In genomic region chr17:50270430-50271172, GRCh38 we compare ENCODE assay signal across 8 cellular contexts. TPM values are rescaled to one million over a fixed set of nuclear protein-coding genes. Genes with fewer than 3 reads are reported as not detected.
DNase-seq lines count a peak whose midpoint lies in the region; ATAC-seq, FAIRE-seq and TF ChIP-seq lines count a peak whose summit lies in the region.

No MANE protein-coding gene starts in this region.

- peak overlapping the region; percentile 91 for H3K27ac ChIP-seq in AG04450 (ENCODE audit: low read depth, low read length)
- peak overlapping the region in 3 of 4 donors; percentile 33 to 81 (median 55) for H3K27ac ChIP-seq in esophagus squamous epithelium
- H3K27ac ChIP-seq in muscle layer of duodenum (ENCODE audit: low read length): peak overlapping the region; percentile 16

- no peak for FAIRE-seq in H54 (lab: Jason Lieb, UNC)

- DNase-seq in AG04450 (ENCODE audit: low read depth, low spot score) (peak; percentile 63), esophagus squamous epithelium (lab: John Stamatoyannopoulos, UW) (no peak), NCI-H1105 (lab: John Stamatoyannopoulos, UW) (no peak), H54 (ENCODE audit: insufficient read length, low spot score) (no peak)
- no peak for DNase-seq in stimulated activated CD4-positive, alpha-beta T cell treated with anti-CD3 and anti-CD28 coated beads, Interleukin-15, amount 100 ng/mL, for 24 hours

- H2AFZ ChIP-seq in Loucy (ENCODE audit: low read length): no peak overlapping the region

- H4K20me1 ChIP-seq in Loucy (ENCODE audit: insufficient read depth, low read length, poor library complexity, severe bottlenecking): no peaks in the 10 kb centered on the region

- intact Hi-C loops in esophagus squamous epithelium (cut with DNase I): loop anchor here (5.0 kb wide), 1 partner anchor 68 kb away; the partner anchor contains the start of gene COL1A1

- TF ChIP-seq CTCF in AG04450 (IDR thresholded peaks at IDR 0.05; ENCODE audit: low read depth, low read length) (no peak), Loucy (conservative IDR thresholded peaks at IDR 0.05; ENCODE audit: low read length) (peak; percentile 7; the same call in 1 of the 2 replicates), esophagus squamous epithelium (IDR thresholded peaks at IDR 0.05) (no peak)

- peaks cover 16% of the 10 kb centered on the region for H3K4me1 ChIP-seq in Loucy (ENCODE audit: insufficient read depth, low read length, poor library complexity, severe bottlenecking)
- peaks cover 25 to 77% (median 30%) of the 10 kb centered on the region in 3 donors for H3K4me1 ChIP-seq in esophagus squamous epithelium
- H3K4me1 ChIP-seq in muscle layer of duodenum (ENCODE audit: control insufficient read depth in 1 of 2, insufficient read depth in 2 of 2, low read length in 2 of 2): peaks cover 15 to 49% of the 10 kb centered on the region in 2 donors

- no peaks in the 10 kb centered on the region for H3K79me2 ChIP-seq in Loucy (ENCODE audit: insufficient read depth, low read length)

- CTCF ChIA-PET in AG04450 (lab: Charles Lee): interaction anchor here (0.9 to 1.9 kb wide), 12 partner anchors 33 to 109 kb away, joined by 3 to 18 read pairs (median 3); no protein-coding TSS in a partner anchor

- 68 to 83% methylated on average over 8 to 16 of the region's 19 CpGs for WGBS in esophagus squamous epithelium, 2 donors

- no peaks in the 10 kb centered on the region for H3K36me3 ChIP-seq in Loucy (ENCODE audit: insufficient read depth, low read length)
- no peaks in the 10 kb centered on the region for H3K36me3 ChIP-seq in esophagus squamous epithelium
- no peaks in the 10 kb centered on the region for H3K36me3 ChIP-seq in muscle layer of duodenum (ENCODE audit: control insufficient read depth in 1 of 2, insufficient read depth in 2 of 2, low read length in 2 of 2)

- no peak for TF ChIP-seq POLR2A in esophagus squamous epithelium (IDR thresholded peaks at IDR 0.05)
- TF ChIP-seq POLR2A in H54 (IDR thresholded peaks at IDR 0.05; ENCODE audit: low read depth, low read length): no peak

- no peak for ATAC-seq in GM21381 (IDR thresholded peaks at IDR 0.05; ENCODE audit: unreplicated experiment)

- H3K4me3 ChIP-seq in AG04450 (ENCODE audit: low read depth, low read length) (peak overlapping the region; percentile 57), Loucy (ENCODE audit: low read length, poor library complexity, severe bottlenecking) (no peak overlapping the region), esophagus squamous epithelium (no peak overlapping the region), muscle layer of duodenum (ENCODE audit: low read depth in 1 of 2, low read length in 2 of 2) (no peak overlapping the region)

- no peak overlapping the region for H3K4me2 ChIP-seq in Loucy (ENCODE audit: low read depth, low read length, poor library complexity, severe bottlenecking)

- H3F3A ChIP-seq in Loucy (ENCODE audit: low read depth): no peaks in the 10 kb centered on the region

- H3K27me3 ChIP-seq in AG04450 (ENCODE audit: control insufficient read depth, insufficient read depth, low read length) (no peaks in the 10 kb centered on the region), Loucy (ENCODE audit: insufficient read depth, low read length, poor library complexity, severe bottlenecking) (no peaks in the 10 kb centered on the region), esophagus squamous epithelium (peaks cover 0 to 21% (median 0%) of the 10 kb centered on the region in 4 donors), muscle layer of duodenum (ENCODE audit: low read depth, low read length) (peaks cover 4% of the 10 kb centered on the region)

- H3K9me2 ChIP-seq in Loucy (replicated peaks; ENCODE audit: low read depth, low read length): no peaks in the 10 kb centered on the region

- POLR2A ChIA-PET in AG04450 (lab: Yijun Ruan, JAX): interaction anchor here (0.6 to 19.0 kb wide), 13 partner anchors 27 to 97 kb away, joined by 3 to 654 read pairs (median 18); partner anchors contain the start of gene COL1A1

- no peak overlapping the region for H3K9ac ChIP-seq in Loucy (ENCODE audit: low read depth, low read length, poor library complexity, severe bottlenecking)

- H3K9me3 ChIP-seq in AG04450 (ENCODE audit: control insufficient read depth, insufficient read depth, low read length) (no peaks in the 10 kb centered on the region), Loucy (ENCODE audit: insufficient read depth, low read depth, low read length) (no peaks in the 10 kb centered on the region), esophagus squamous epithelium (no peaks in the 10 kb centered on the region), muscle layer of duodenum (ENCODE audit: control insufficient read depth in 1 of 2, low read length in 2 of 2) (no peaks in the 10 kb centered on the region)

RNA-seq across cellular contexts. Expression of gene TMEM92, which starts 3.7 kb away (rescaled TPM):
- 0.47 and 0.96 TPM in 2 replicates for polyA plus RNA-seq in AG04450 (2011; rRNA removed)
- 0.48 and 0.55 TPM in 2 replicates for polyA minus RNA-seq in AG04450 (2011; rRNA and poly(A)+ RNA removed)
- under 1 TPM in 2 of 4 donors, not detected in 2; 0.12 to 0.76 TPM for total RNA-seq in esophagus squamous epithelium

Comparison
In these comparisons a context has a peak if more than half of its experiments do, and no peak if none do; other contexts are left out.
1. H3K27ac ChIP-seq: peak in every context shown above with its lines; median percentile 91 in AG04450; 55 in esophagus squamous epithelium; 16 in muscle layer of duodenum.